In genomic region chr3:55408193-55408826, GRCh38 we compare ENCODE assay signal across 33 cellular contexts.
"Had no signal": no experiment of that assay in that cellular context is flagged by ENCODE, and none has a peak within 500 bp of the region (broad histone marks: within the 10 kb centered on the region; RNA-seq: fewer than 3 reads in every experiment).

No MANE protein-coding gene starts in this region.

- H3K4me1 Mint-ChIP-seq: activated CD4-positive, alpha-beta T cell treated with anti-CD3 and anti-CD28 coated beads, Interleukin-2, amount 10 ng/mL, durations not matched to agents 24 days and 14 days; activated naive CD8-positive, alpha-beta T cell treated with anti-CD3 and anti-CD28 coated beads for 36 hours; activated T-helper 17 cell treated with anti-CD3 and anti-CD28 coated beads, Interleukin-2, amount 50 U/mL, for 72 hours had no signal

- H3K27me3 Mint-ChIP-seq: activated CD4-positive, alpha-beta T cell treated with anti-CD3 and anti-CD28 coated beads, Interleukin-2, amount 10 ng/mL, durations not matched to agents 24 days and 14 days; activated CD8-positive, alpha-beta T cell treated with anti-CD3 and anti-CD28 coated beads for 36 hours; activated naive CD8-positive, alpha-beta T cell treated with anti-CD3 and anti-CD28 coated beads for 36 hours; activated T-helper 17 cell treated with anti-CD3 and anti-CD28 coated beads, Interleukin-2, amount 50 U/mL, for 72 hours had no signal

- H3K27ac ChIP-seq: brain microvascular endothelial cell, cardiac muscle cell, PC-9 had no signal

- DNase-seq: activated CD4-positive, alpha-beta T cell treated with anti-CD3 and anti-CD28 coated beads, Interleukin-2, amount 10 ng/mL, durations not matched to agents 24 days and 14 days; activated CD4-positive, alpha-beta T cell treated with anti-CD3 and anti-CD28 coated beads, Interleukin-2, amount 50 U/mL, for 4 hours; activated CD8-positive, alpha-beta T cell treated with anti-CD3 and anti-CD28 coated beads for 36 hours; activated effector memory CD4-positive, alpha-beta T cell treated with anti-CD3 and anti-CD28 coated beads, Interleukin-2, amount 50 U/mL, for 16 hours; activated naive CD4-positive, alpha-beta T cell; activated naive CD4-positive, alpha-beta T cell treated with anti-CD3 and anti-CD28 coated beads, Interleukin-2, amount 50 U/mL, for 16 hours; activated naive CD8-positive, alpha-beta T cell treated with anti-CD3 and anti-CD28 coated beads for 36 hours; activated T-cell treated with anti-CD3 and anti-CD28 coated beads, Interleukin-2, amount 50 U/mL, for 1 hour; activated T-cell treated with anti-CD3 and anti-CD28 coated beads, Interleukin-2, amount 50 U/mL, for 72 hours; amniotic stem cell; aorta; brain microvascular endothelial cell; Kasumi-1; KG1; MM.1S; MV-4-11; NCI-H1092; NCI-H1436 treated with DMSO at 0.1 percent for 48 hours; NCI-H1694 treated with DMSO at 0.1 percent for 48 hours; NCI-H2029; NCI-H2171; NCI-H510A; NCI-H526; NCI-H748 treated with DMSO at 0.1 percent for 48 hours; NK-92 treated with Interleukin-12 subunit alpha and Interleukin-12 subunit beta, amount 100 ng/mL, for 24 hours; PC-9; Right ventricle myocardium superior; SW 1271; T-helper 1 cell; T-helper 2 cell; T-helper 9 cell had no signal

- H3K36me3 Mint-ChIP-seq: activated naive CD8-positive, alpha-beta T cell treated with anti-CD3 and anti-CD28 coated beads for 36 hours had no signal

- H3K9me3 Mint-ChIP-seq: activated T-helper 17 cell treated with anti-CD3 and anti-CD28 coated beads, Interleukin-2, amount 50 U/mL, for 72 hours had no signal

- ATAC-seq: activated CD8-positive, alpha-beta T cell treated with anti-CD3 and anti-CD28 coated beads for 36 hours; activated T-cell treated with anti-CD3 and anti-CD28 coated beads, Interleukin-2, amount 50 U/mL, for 72 hours; activated T-helper 17 cell treated with anti-CD3 and anti-CD28 coated beads, Interleukin-2, amount 50 U/mL, for 72 hours had no signal

- H2AFZ ChIP-seq: PC-9 had no signal

- H3K27ac Mint-ChIP-seq: activated CD4-positive, alpha-beta T cell treated with anti-CD3 and anti-CD28 coated beads, Interleukin-2, amount 10 ng/mL, durations not matched to agents 24 days and 14 days; activated CD8-positive, alpha-beta T cell treated with anti-CD3 and anti-CD28 coated beads for 36 hours; activated naive CD8-positive, alpha-beta T cell treated with anti-CD3 and anti-CD28 coated beads for 36 hours; activated T-cell treated with anti-CD3 and anti-CD28 coated beads, Interleukin-2, amount 50 U/mL, for 72 hours; activated T-helper 17 cell treated with anti-CD3 and anti-CD28 coated beads, Interleukin-2, amount 50 U/mL, for 72 hours had no signal

- H3K4me3 Mint-ChIP-seq: activated CD4-positive, alpha-beta T cell treated with anti-CD3 and anti-CD28 coated beads, Interleukin-2, amount 10 ng/mL, durations not matched to agents 24 days and 14 days; activated CD8-positive, alpha-beta T cell treated with anti-CD3 and anti-CD28 coated beads for 36 hours; activated naive CD8-positive, alpha-beta T cell treated with anti-CD3 and anti-CD28 coated beads for 36 hours; activated T-cell treated with anti-CD3 and anti-CD28 coated beads, Interleukin-2, amount 50 U/mL, for 72 hours; activated T-helper 17 cell treated with anti-CD3 and anti-CD28 coated beads, Interleukin-2, amount 50 U/mL, for 72 hours had no signal

- H3K4me3 ChIP-seq: cardiac muscle cell, PC-9 had no signal

- H3K36me3 ChIP-seq: brain microvascular endothelial cell, cardiac muscle cell had no signal

- H3K27me3 ChIP-seq: brain microvascular endothelial cell, cardiac muscle cell had no signal

- H3K4me2 ChIP-seq: PC-9 had no signal
